In genomic region chr10:13587367-13587766, GRCh38 we compare ENCODE assay signal across 8 cellular contexts. TPM values are rescaled to one million over a fixed set of nuclear protein-coding genes. Genes with fewer than 3 reads are reported as not detected.
DNase-seq lines count a peak whose midpoint lies in the region; ATAC-seq and TF ChIP-seq lines count a peak whose summit lies in the region.

No MANE protein-coding gene starts in this region.

- H3K27me3 ChIP-seq in gastroesophageal sphincter, result peaks cover 23% of the 10 kb centered on the region

- peak overlapping the region; percentile 90 to 94 for H3K4me3 ChIP-seq in gastroesophageal sphincter

- WGBS in gastroesophageal sphincter (ENCODE audit: low coverage in 1 of 2), 2 donors, result 6% methylated on average over 11 of the region's 18 CpGs; no CpG with 5 or more reads in 1 of the 2 donors

- H3K36me3 ChIP-seq in gastroesophageal sphincter, result peaks cover 0 to 11% of the 10 kb centered on the region in 2 donors

- TF ChIP-seq CTCF in WTC11 (IDR thresholded peaks at IDR 0.05), result no peak
- no peak for TF ChIP-seq CTCF in gastroesophageal sphincter (IDR thresholded peaks at IDR 0.05)
- no peak for TF ChIP-seq CTCF in progenitor cell of endocrine pancreas (IDR thresholded peaks at IDR 0.05; ENCODE audit: unreplicated experiment)

- peaks cover 0 to 37% (median 9%) of the 10 kb centered on the region in 3 donors for H3K4me1 ChIP-seq in gastroesophageal sphincter

- POLR2A ChIA-PET in WTC11 (lab: Charles Lee), result no interaction called here

- peaks cover 38% of the 10 kb centered on the region for H3K4me1 Mint-ChIP-seq in activated naive CD4-positive, alpha-beta T cell treated with anti-CD3 and anti-CD28 coated beads, Interleukin-2, amount 10 ng/mL, durations not matched to agents 7 days and 5 days
- H3K4me1 Mint-ChIP-seq in WTC11 (peaks cover 14% of the 10 kb centered on the region), progenitor cell of endocrine pancreas (ENCODE audit: low read depth) (peaks cover 23% of the 10 kb centered on the region)

- peak overlapping the region; percentile 100 for H3K4me3 Mint-ChIP-seq in activated naive CD4-positive, alpha-beta T cell treated with anti-CD3 and anti-CD28 coated beads, Interleukin-2, amount 10 ng/mL, durations not matched to agents 7 days and 5 days
- peak overlapping the region; percentile 100 for H3K4me3 Mint-ChIP-seq in WTC11
- peak overlapping the region; percentile 100 for H3K4me3 Mint-ChIP-seq in progenitor cell of endocrine pancreas (ENCODE audit: low read depth)

- H3K9me3 Mint-ChIP-seq in activated naive CD4-positive, alpha-beta T cell treated with anti-CD3 and anti-CD28 coated beads, Interleukin-2, amount 10 ng/mL, durations not matched to agents 7 days and 5 days, result no peaks in the 10 kb centered on the region
- H3K9me3 Mint-ChIP-seq in WTC11 (no peaks in the 10 kb centered on the region), progenitor cell of endocrine pancreas (ENCODE audit: low read depth) (no peaks in the 10 kb centered on the region)

- no peak for TF ChIP-seq POLR2A in gastroesophageal sphincter (IDR thresholded peaks at IDR 0.05)

- H3K9me3 ChIP-seq in gastroesophageal sphincter, result no peaks in the 10 kb centered on the region

- peak; percentile 47 for ATAC-seq in WTC11
- no peak for ATAC-seq in gastroesophageal sphincter
- no peak for ATAC-seq in GM18519 (IDR thresholded peaks at IDR 0.05; ENCODE audit: low FRiP score, unreplicated experiment)
- ATAC-seq in HG03439 (IDR thresholded peaks at IDR 0.05; ENCODE audit: unreplicated experiment), result no peak

- peak; percentile 40 for DNase-seq in activated naive CD4-positive, alpha-beta T cell treated with anti-CD3 and anti-CD28 coated beads, Interleukin-2, amount 10 ng/mL, durations not matched to agents 7 days and 5 days
- DNase-seq in activated naive CD4-positive, alpha-beta T cell (lab: John Stamatoyannopoulos, UW), result no peak
- no peak for DNase-seq in WTC11 (ENCODE audit: low spot score)
- DNase-seq in progenitor cell of endocrine pancreas (ENCODE audit: low spot score, unreplicated experiment), result no peak
- DNase-seq in NCI-H446 treated with DMSO at 0.1 percent for 48 hours (lab: John Stamatoyannopoulos, UW), result no peak

- TF ChIP-seq EP300 in gastroesophageal sphincter (IDR thresholded peaks at IDR 0.05), result no peak

- H3K27ac Mint-ChIP-seq in activated naive CD4-positive, alpha-beta T cell treated with anti-CD3 and anti-CD28 coated beads, Interleukin-2, amount 10 ng/mL, durations not matched to agents 7 days and 5 days, result peak overlapping the region; percentile 96
- H3K27ac Mint-ChIP-seq in WTC11, result no peak overlapping the region
- peak overlapping the region; percentile 95 for H3K27ac Mint-ChIP-seq in progenitor cell of endocrine pancreas

- CTCF ChIA-PET in activated naive CD4-positive, alpha-beta T cell treated with anti-CD3 and anti-CD28 coated beads, Interleukin-2, amount 10 ng/mL, durations not matched to agents 7 days and 5 days (lab: Charles Lee), result interaction anchor here (0.9 to 1.5 kb wide), 2 partner anchors 197 to 215 kb away, joined by 3 to 5 read pairs; no protein-coding TSS in a partner anchor
- CTCF ChIA-PET in WTC11 (lab: Charles Lee), result interaction anchor here (0.5 to 2.8 kb wide), 20 partner anchors 9 to 426 kb away, joined by 3 to 14 read pairs (median 4); partner anchors contain the start of gene MCM10

- peak overlapping the region in 2 of 4 donors; percentile 77 to 79 for H3K27ac ChIP-seq in gastroesophageal sphincter

- peaks cover 23% of the 10 kb centered on the region for H3K27me3 Mint-ChIP-seq in activated naive CD4-positive, alpha-beta T cell treated with anti-CD3 and anti-CD28 coated beads, Interleukin-2, amount 10 ng/mL, durations not matched to agents 7 days and 5 days
- H3K27me3 Mint-ChIP-seq in WTC11 (ENCODE audit: low read depth) (peaks cover 11% of the 10 kb centered on the region), progenitor cell of endocrine pancreas (no peaks in the 10 kb centered on the region)

- H3K36me3 Mint-ChIP-seq in activated naive CD4-positive, alpha-beta T cell treated with anti-CD3 and anti-CD28 coated beads, Interleukin-2, amount 10 ng/mL, durations not matched to agents 7 days and 5 days, result peaks cover 13% of the 10 kb centered on the region
- H3K36me3 Mint-ChIP-seq in WTC11 (no peaks in the 10 kb centered on the region), progenitor cell of endocrine pancreas (ENCODE audit: insufficient read depth) (no peaks in the 10 kb centered on the region)

TF ChIP-seq in WTC11, 78 proteins besides CTCF, POLR2A, EP300 and RAD21:
- TF ChIP-seq JAZF1 (CRISPR knock-in tag; IDR thresholded peaks at IDR 0.05), result no peak
- no peak for TF ChIP-seq USF2 (CRISPR knock-in tag; IDR thresholded peaks at IDR 0.05)
- no peak for TF ChIP-seq ZNF416 (CRISPR knock-in tag; IDR thresholded peaks at IDR 0.05)
- TF ChIP-seq NR3C1 (CRISPR knock-in tag; conservative IDR thresholded peaks at IDR 0.05; ENCODE audit: low read depth), result no peak
- TF ChIP-seq ZNF425 (CRISPR knock-in tag; conservative IDR thresholded peaks at IDR 0.05), result no peak
- TF ChIP-seq ZNF121 (CRISPR knock-in tag; IDR thresholded peaks at IDR 0.05), result no peak

RNA-seq across cellular contexts. Expression of gene PRPF18, which starts 0.6 kb away (rescaled TPM):
- total RNA-seq in WTC11 (2021) (11.5 to 13.4 TPM (median 11.8 TPM) in 3 replicates), gastroesophageal sphincter (10 to 100 TPM; 22.8 to 32.8 (median 24.0) TPM), progenitor cell of endocrine pancreas (17.1 and 18.8 TPM in 2 replicates)

RNA-seq across cellular contexts. Expression of gene BEND7, which starts 58.6 kb away (rescaled TPM):
- 12.8 to 15.8 TPM (median 13.4 TPM) in 3 replicates for total RNA-seq in WTC11 (2021)
- 10 to 100 TPM; 18.4 to 25.9 (median 22.5) TPM for total RNA-seq in gastroesophageal sphincter
- 43.2 and 47.8 TPM in 2 replicates for total RNA-seq in progenitor cell of endocrine pancreas
